In genomic region chr21:44869860-44870747, GRCh38 we compare ENCODE assay signal across 1 cellular context.
A peak's percentile ranks its signal among the peaks of the same experiment; 100 is the strongest.
TF ChIP-seq lines count a peak whose summit lies in the region.

No MANE protein-coding gene starts in this region.

TF ChIP-seq in HepG2, 621 proteins besides CTCF, POLR2A, EP300 and RAD21 (continued from another document and continues in another):
- TF ChIP-seq RXRA (CRISPR knock-in tag; IDR thresholded peaks at IDR 0.05): peak; percentile 57; the same call in 1 of the 2 replicates
- TF ChIP-seq ZNF557 (CRISPR knock-in tag; IDR thresholded peaks at IDR 0.05): no peak
- TF ChIP-seq ZGPAT (CRISPR knock-in tag; IDR thresholded peaks at IDR 0.05): peak; percentile 53; the same call in 1 of the 2 replicates
- TF ChIP-seq FOXK1 (CRISPR knock-in tag; IDR thresholded peaks at IDR 0.05; ENCODE audit: borderline replicate concordance, low read depth): peak; percentile 17; the same call in 1 of the 2 replicates
- TF ChIP-seq ZNF234 (CRISPR knock-in tag; conservative IDR thresholded peaks at IDR 0.05): no peak
- TF ChIP-seq ZMYM2 (CRISPR knock-in tag; IDR thresholded peaks at IDR 0.05): peak; percentile 71
- peak; percentile 77 for TF ChIP-seq ELF3 (CRISPR knock-in tag; IDR thresholded peaks at IDR 0.05)
- TF ChIP-seq NR2F1 (CRISPR knock-in tag; IDR thresholded peaks at IDR 0.05): peak in 1 of 2 experiments; percentile 44; a peak in 1 of 4 replicates
- no peak for TF ChIP-seq ADNP (CRISPR knock-in tag; IDR thresholded peaks at IDR 0.05)
- TF ChIP-seq, protein P1, sequence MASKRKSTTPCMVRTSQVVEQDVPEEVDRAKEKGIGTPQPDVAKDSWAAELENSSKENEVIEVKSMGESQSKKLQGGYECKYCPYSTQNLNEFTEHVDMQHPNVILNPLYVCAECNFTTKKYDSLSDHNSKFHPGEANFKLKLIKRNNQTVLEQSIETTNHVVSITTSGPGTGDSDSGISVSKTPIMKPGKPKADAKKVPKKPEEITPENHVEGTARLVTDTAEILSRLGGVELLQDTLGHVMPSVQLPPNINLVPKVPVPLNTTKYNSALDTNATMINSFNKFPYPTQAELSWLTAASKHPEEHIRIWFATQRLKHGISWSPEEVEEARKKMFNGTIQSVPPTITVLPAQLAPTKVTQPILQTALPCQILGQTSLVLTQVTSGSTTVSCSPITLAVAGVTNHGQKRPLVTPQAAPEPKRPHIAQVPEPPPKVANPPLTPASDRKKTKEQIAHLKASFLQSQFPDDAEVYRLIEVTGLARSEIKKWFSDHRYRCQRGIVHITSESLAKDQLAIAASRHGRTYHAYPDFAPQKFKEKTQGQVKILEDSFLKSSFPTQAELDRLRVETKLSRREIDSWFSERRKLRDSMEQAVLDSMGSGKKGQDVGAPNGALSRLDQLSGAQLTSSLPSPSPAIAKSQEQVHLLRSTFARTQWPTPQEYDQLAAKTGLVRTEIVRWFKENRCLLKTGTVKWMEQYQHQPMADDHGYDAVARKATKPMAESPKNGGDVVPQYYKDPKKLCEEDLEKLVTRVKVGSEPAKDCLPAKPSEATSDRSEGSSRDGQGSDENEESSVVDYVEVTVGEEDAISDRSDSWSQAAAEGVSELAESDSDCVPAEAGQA (IDR thresholded peaks at IDR 0.05; ENCODE audit: low read depth): no peak
- TF ChIP-seq, protein P1 (CRISPR knock-in tag; IDR thresholded peaks at IDR 0.05; ENCODE audit: borderline replicate concordance): no peak
- no peak for TF ChIP-seq ZMYM4 (CRISPR knock-in tag; IDR thresholded peaks at IDR 0.05)
- TF ChIP-seq CREM (IDR thresholded peaks at IDR 0.05): peak; percentile 54; the same call in 1 of the 2 replicates
- no peak for TF ChIP-seq CREM (CRISPR knock-in tag; IDR thresholded peaks at IDR 0.05)
- no peak for TF ChIP-seq ZFP36L2 (CRISPR knock-in tag; IDR thresholded peaks at IDR 0.05)
- TF ChIP-seq AKAP8 (CRISPR knock-in tag; IDR thresholded peaks at IDR 0.05): peak; percentile 66; the same call in 1 of the 2 replicates
- TF ChIP-seq ZNF614 (CRISPR knock-in tag; IDR thresholded peaks at IDR 0.05; ENCODE audit: borderline replicate concordance): 0 out of 2 replicates have a peak, but pooled peaks have one; percentile 18
- TF ChIP-seq ZNF17 (CRISPR knock-in tag; IDR thresholded peaks at IDR 0.05): no peak
- TF ChIP-seq DNMT3B (CRISPR knock-in tag; conservative IDR thresholded peaks at IDR 0.05): 0 out of 2 replicates have a peak, but pooled peaks have one; percentile 30
- no peak for TF ChIP-seq PRMT3 (CRISPR knock-in tag; IDR thresholded peaks at IDR 0.05; ENCODE audit: borderline replicate concordance, low read depth)
- TF ChIP-seq CBX1 (IDR thresholded peaks at IDR 0.05; ENCODE audit: low read depth): peak; percentile 4
- TF ChIP-seq MAX (IDR thresholded peaks at IDR 0.05): no peak
- peak; percentile 36; the same call in 1 of the 2 replicates for TF ChIP-seq ZNF331 (CRISPR knock-in tag; IDR thresholded peaks at IDR 0.05)
- TF ChIP-seq ZNF543 (CRISPR knock-in tag; IDR thresholded peaks at IDR 0.05): peak; percentile 36; the same call in 1 of the 2 replicates
- TF ChIP-seq POGZ (CRISPR knock-in tag; IDR thresholded peaks at IDR 0.05): 0 out of 2 replicates have a peak, but pooled peaks have one; percentile 33
- TF ChIP-seq SATB2 (CRISPR knock-in tag; IDR thresholded peaks at IDR 0.05): no peak
- TF ChIP-seq GABPB1 (CRISPR knock-in tag; IDR thresholded peaks at IDR 0.05): 0 out of 2 replicates have a peak, but pooled peaks have one; percentile 22
- no peak for TF ChIP-seq HNF1A (IDR thresholded peaks at IDR 0.05; ENCODE audit: low read depth)
- TF ChIP-seq HNF1A (CRISPR knock-in tag; IDR thresholded peaks at IDR 0.05; ENCODE audit: borderline replicate concordance): 0 out of 2 replicates have a peak, but pooled peaks have one; percentile 32
- TF ChIP-seq ZSCAN25 (CRISPR knock-in tag; IDR thresholded peaks at IDR 0.05): no peak
- TF ChIP-seq SIX1 (CRISPR knock-in tag; IDR thresholded peaks at IDR 0.05; ENCODE audit: borderline replicate concordance): peak; percentile 92
- no peak for TF ChIP-seq XRCC5 (optimal IDR thresholded peaks at IDR 0.05; ENCODE audit: low read length)
- TF ChIP-seq TARDBP (CRISPR knock-in tag; IDR thresholded peaks at IDR 0.05): peak; percentile 47; the same call in 1 of the 2 replicates
- TF ChIP-seq, protein P2, sequence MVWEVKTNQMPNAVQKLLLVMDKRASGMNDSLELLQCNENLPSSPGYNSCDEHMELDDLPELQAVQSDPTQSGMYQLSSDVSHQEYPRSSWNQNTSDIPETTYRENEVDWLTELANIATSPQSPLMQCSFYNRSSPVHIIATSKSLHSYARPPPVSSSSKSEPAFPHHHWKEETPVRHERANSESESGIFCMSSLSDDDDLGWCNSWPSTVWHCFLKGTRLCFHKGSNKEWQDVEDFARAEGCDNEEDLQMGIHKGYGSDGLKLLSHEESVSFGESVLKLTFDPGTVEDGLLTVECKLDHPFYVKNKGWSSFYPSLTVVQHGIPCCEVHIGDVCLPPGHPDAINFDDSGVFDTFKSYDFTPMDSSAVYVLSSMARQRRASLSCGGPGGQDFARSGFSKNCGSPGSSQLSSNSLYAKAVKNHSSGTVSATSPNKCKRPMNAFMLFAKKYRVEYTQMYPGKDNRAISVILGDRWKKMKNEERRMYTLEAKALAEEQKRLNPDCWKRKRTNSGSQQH (CRISPR knock-in tag; IDR thresholded peaks at IDR 0.05; ENCODE audit: low read depth): peak; percentile 24; the same call in 1 of the 2 replicates
- TF ChIP-seq ZNF12 (CRISPR knock-in tag; IDR thresholded peaks at IDR 0.05): peak; percentile 18; the same call in 1 of the 2 replicates
- no peak for TF ChIP-seq DNMT1 (CRISPR knock-in tag; IDR thresholded peaks at IDR 0.05)
- TF ChIP-seq ZNF34 (CRISPR knock-in tag; IDR thresholded peaks at IDR 0.05; ENCODE audit: borderline replicate concordance): peak; percentile 59; the same call in 1 of the 2 replicates
- 0 out of 2 replicates have a peak, but pooled peaks have one; percentile 24 for TF ChIP-seq ATF1 (CRISPR knock-in tag; IDR thresholded peaks at IDR 0.05)
- TF ChIP-seq, protein P3, sequence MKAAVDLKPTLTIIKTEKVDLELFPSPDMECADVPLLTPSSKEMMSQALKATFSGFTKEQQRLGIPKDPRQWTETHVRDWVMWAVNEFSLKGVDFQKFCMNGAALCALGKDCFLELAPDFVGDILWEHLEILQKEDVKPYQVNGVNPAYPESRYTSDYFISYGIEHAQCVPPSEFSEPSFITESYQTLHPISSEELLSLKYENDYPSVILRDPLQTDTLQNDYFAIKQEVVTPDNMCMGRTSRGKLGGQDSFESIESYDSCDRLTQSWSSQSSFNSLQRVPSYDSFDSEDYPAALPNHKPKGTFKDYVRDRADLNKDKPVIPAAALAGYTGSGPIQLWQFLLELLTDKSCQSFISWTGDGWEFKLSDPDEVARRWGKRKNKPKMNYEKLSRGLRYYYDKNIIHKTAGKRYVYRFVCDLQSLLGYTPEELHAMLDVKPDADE (CRISPR knock-in tag; IDR thresholded peaks at IDR 0.05): no peak
- no peak for TF ChIP-seq ZNF782 (CRISPR knock-in tag; IDR thresholded peaks at IDR 0.05; ENCODE audit: borderline replicate concordance)
- TF ChIP-seq, protein P4, sequence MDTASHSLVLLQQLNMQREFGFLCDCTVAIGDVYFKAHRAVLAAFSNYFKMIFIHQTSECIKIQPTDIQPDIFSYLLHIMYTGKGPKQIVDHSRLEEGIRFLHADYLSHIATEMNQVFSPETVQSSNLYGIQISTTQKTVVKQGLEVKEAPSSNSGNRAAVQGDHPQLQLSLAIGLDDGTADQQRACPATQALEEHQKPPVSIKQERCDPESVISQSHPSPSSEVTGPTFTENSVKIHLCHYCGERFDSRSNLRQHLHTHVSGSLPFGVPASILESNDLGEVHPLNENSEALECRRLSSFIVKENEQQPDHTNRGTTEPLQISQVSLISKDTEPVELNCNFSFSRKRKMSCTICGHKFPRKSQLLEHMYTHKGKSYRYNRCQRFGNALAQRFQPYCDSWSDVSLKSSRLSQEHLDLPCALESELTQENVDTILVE (CRISPR knock-in tag; IDR thresholded peaks at IDR 0.05): peak; percentile 91
- no peak for TF ChIP-seq PHF5A (CRISPR knock-in tag; IDR thresholded peaks at IDR 0.05; ENCODE audit: low read depth, unreplicated experiment)
- TF ChIP-seq ZSCAN20 (CRISPR knock-in tag; IDR thresholded peaks at IDR 0.05; ENCODE audit: borderline replicate concordance): peak; percentile 56; the same call in 1 of the 2 replicates
- TF ChIP-seq ZFX (CRISPR knock-in tag; IDR thresholded peaks at IDR 0.05; ENCODE audit: low read depth): peak; percentile 43
- TF ChIP-seq MAZ (IDR thresholded peaks at IDR 0.05; ENCODE audit: borderline replicate concordance, low read depth, low read length): no peak
- TF ChIP-seq MAZ (CRISPR knock-in tag; IDR thresholded peaks at IDR 0.05; ENCODE audit: low read depth): no peak
- peak; percentile 74 for TF ChIP-seq ASH2L (IDR thresholded peaks at IDR 0.05; ENCODE audit: insufficient read length, low read depth, low read length)
- TF ChIP-seq ZFY (CRISPR knock-in tag; IDR thresholded peaks at IDR 0.05): no peak
